9 cellular contexts compared by ENCODE assay signal in the genomic region with DNA sequence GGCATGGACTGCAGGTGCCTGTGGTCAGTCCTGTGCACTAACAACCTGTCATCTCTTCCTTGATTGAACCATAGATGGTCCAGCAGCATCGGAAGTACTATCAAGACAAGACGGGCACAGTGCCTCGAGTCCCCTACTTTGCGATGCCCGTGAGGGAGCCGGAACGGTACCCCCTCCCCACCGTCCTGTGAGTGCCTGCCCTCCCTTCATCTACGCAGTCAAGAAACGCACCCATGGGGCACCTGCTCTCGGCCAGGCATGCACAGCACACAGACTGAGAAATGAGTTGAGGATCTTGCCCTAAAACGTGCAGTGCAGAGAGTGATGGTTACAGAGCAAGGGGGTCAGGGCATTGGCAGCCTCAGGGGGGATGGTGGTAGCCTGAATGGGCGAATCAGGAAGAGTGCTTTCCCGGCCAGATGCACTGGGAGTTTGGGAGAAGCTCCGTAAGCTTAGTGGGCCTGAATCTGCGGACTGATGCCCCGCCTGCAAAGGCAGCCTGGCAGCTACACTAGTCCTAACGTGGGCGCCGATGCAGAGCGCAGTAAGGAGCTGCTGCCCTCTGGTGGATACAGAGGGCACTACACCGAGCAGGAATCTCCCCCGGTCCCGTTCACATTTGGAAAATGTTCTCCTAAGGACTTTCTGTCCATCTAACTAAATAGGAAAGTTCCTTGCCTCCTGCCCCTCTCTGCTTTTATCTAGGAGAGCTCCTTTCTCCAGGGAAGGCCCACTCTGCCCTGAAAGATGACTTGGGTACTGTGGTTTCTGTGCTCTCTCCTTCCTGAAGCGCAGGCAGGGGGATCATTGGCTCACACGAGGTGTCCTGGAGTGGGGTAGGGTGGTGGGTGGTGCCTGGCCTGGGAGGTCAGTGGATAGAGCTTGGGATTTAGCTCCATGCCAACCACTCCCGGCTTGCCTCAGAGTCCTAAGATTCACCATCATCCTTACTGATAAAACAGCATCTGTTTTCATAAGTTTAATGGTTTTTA.
DNase-seq lines count a peak whose midpoint lies in the region; ATAC-seq and TF ChIP-seq lines count a peak whose summit lies in the region.
"Had no signal": no experiment of that assay in that cellular context is flagged by ENCODE, and none has a peak within 500 bp of the region (broad histone marks: within the 10 kb centered on the region; RNA-seq: fewer than 3 reads in every experiment).

No MANE protein-coding gene starts in this region.

- POLR2A ChIA-PET in naive thymus-derived CD8-positive, alpha-beta T cell (lab: Charles Lee) = no interaction called here

- H3K27ac ChIP-seq in HL-60 (replicated peaks) = no peak overlapping the region

- H3K27me3 Mint-ChIP-seq in naive thymus-derived CD8-positive, alpha-beta T cell = peaks cover 0 to 34% (median 13%) of the 10 kb centered on the region in 5 donors
- peaks cover 34 to 58% of the 10 kb centered on the region in 2 donors for H3K27me3 Mint-ChIP-seq in stimulated activated naive B cell treated with anti-CD40 and anti-IgM and Interleukin-4, amounts not matched to agents 10 μg/mL and 1 μg/mL and 100 μg/mL, for 72 hours

- no peaks in the 10 kb centered on the region for H3K36me3 ChIP-seq in NT2/D1 (ENCODE audit: insufficient read depth, insufficient read length, low read length)

- no peak overlapping the region for H3K27ac Mint-ChIP-seq in naive thymus-derived CD8-positive, alpha-beta T cell
- no peak overlapping the region for H3K27ac Mint-ChIP-seq in stimulated activated naive B cell treated with anti-CD40 and anti-IgM and Interleukin-4, amounts not matched to agents 10 μg/mL and 1 μg/mL and 100 μg/mL, for 72 hours
- H3K27ac Mint-ChIP-seq: T-helper 1 cell treated with Interleukin-12 subunit alpha and Interleukin-12 subunit beta and Interleukin-4 antibody, amounts not matched to agents 30 μg/mL and 1 μg/mL, for 36 hours had no signal

- H3K9me3 ChIP-seq in NT2/D1 (ENCODE audit: insufficient read depth, low read length) = no peaks in the 10 kb centered on the region

- H3K27me3 ChIP-seq in HL-60 (ENCODE audit: insufficient read depth, poor library complexity, severe bottlenecking) (peaks cover 16% of the 10 kb centered on the region), NT2/D1 (ENCODE audit: insufficient read depth, insufficient read length) (peaks cover 18% of the 10 kb centered on the region)

- peaks cover 18% of the 10 kb centered on the region for H3K4me1 ChIP-seq in NT2/D1 (ENCODE audit: insufficient read depth, insufficient read length)

- H3K9ac ChIP-seq in NT2/D1 (ENCODE audit: insufficient read length, low read depth) = no peak overlapping the region

- H3K4me3 ChIP-seq in HL-60 (replicated peaks; ENCODE audit: insufficient read depth, low read length) = no peak overlapping the region
- H3K4me3 ChIP-seq in NT2/D1 (ENCODE audit: insufficient read length, low read depth) = no peak overlapping the region

- DNase-seq in COLO668 (lab: John Stamatoyannopoulos, UW; ENCODE audit: unreplicated experiment) = peak; percentile 84
- peak; percentile 22 to 52 for DNase-seq in HL-60 (ENCODE audit: low read depth in 1 of 2, low spot score in 1 of 2)
- DNase-seq in NT2/D1 (ENCODE audit: low read depth, low spot score) = peak; percentile 43
- DNase-seq in activated CD8-positive, alpha-beta memory T cell treated with anti-CD3 and anti-CD28 coated beads, Interleukin-2, amount 50 U/mL, for 24 hours (ENCODE audit: extremely low read depth) = peak; percentile 28
- DNase-seq in naive thymus-derived CD8-positive, alpha-beta T cell = peak; percentile 20 to 74 (median 56)
- peak; percentile 38 for DNase-seq in stimulated activated naive B cell treated with anti-CD40 and anti-IgM and Interleukin-4, amounts not matched to agents 10 μg/mL and 1 μg/mL and 100 μg/mL, for 72 hours

- no peaks in the 10 kb centered on the region for H3K36me3 Mint-ChIP-seq in naive thymus-derived CD8-positive, alpha-beta T cell
- no peaks in the 10 kb centered on the region for H3K36me3 Mint-ChIP-seq in stimulated activated naive B cell treated with anti-CD40 and anti-IgM and Interleukin-4, amounts not matched to agents 10 μg/mL and 1 μg/mL and 100 μg/mL, for 72 hours

- peak; percentile 98 for TF ChIP-seq CTCF in HL-60 (IDR thresholded peaks at IDR 0.05; ENCODE audit: insufficient read depth, low read length)

- H3K4me3 Mint-ChIP-seq in naive thymus-derived CD8-positive, alpha-beta T cell = no peak overlapping the region
- H3K4me3 Mint-ChIP-seq in stimulated activated naive B cell treated with anti-CD40 and anti-IgM and Interleukin-4, amounts not matched to agents 10 μg/mL and 1 μg/mL and 100 μg/mL, for 72 hours = no peak overlapping the region
- H3K4me3 Mint-ChIP-seq: T-helper 1 cell treated with Interleukin-12 subunit alpha and Interleukin-12 subunit beta and Interleukin-4 antibody, amounts not matched to agents 30 μg/mL and 1 μg/mL, for 36 hours had no signal

- H3K9me3 Mint-ChIP-seq in naive thymus-derived CD8-positive, alpha-beta T cell = no peaks in the 10 kb centered on the region
- no peaks in the 10 kb centered on the region for H3K9me3 Mint-ChIP-seq in stimulated activated naive B cell treated with anti-CD40 and anti-IgM and Interleukin-4, amounts not matched to agents 10 μg/mL and 1 μg/mL and 100 μg/mL, for 72 hours
- H3K9me3 Mint-ChIP-seq: T-helper 1 cell treated with Interleukin-12 subunit alpha and Interleukin-12 subunit beta and Interleukin-4 antibody, amounts not matched to agents 30 μg/mL and 1 μg/mL, for 36 hours had no signal

- H3K4me1 Mint-ChIP-seq in naive thymus-derived CD8-positive, alpha-beta T cell = no peaks in the 10 kb centered on the region
- peaks cover 0 to 3% of the 10 kb centered on the region in 2 donors for H3K4me1 Mint-ChIP-seq in stimulated activated naive B cell treated with anti-CD40 and anti-IgM and Interleukin-4, amounts not matched to agents 10 μg/mL and 1 μg/mL and 100 μg/mL, for 72 hours

- ATAC-seq in esophagus mucosa (peak; percentile 86), HG03442 (IDR thresholded peaks at IDR 0.05; ENCODE audit: unreplicated experiment) (no peak)
- peak; percentile 78 to 91 for ATAC-seq in naive thymus-derived CD8-positive, alpha-beta T cell
- ATAC-seq in stimulated activated naive B cell treated with anti-CD40 and anti-IgM and Interleukin-4, amounts not matched to agents 10 μg/mL and 1 μg/mL and 100 μg/mL, for 72 hours (replicated peaks) = peak; percentile 79 to 85

Comparison
In these comparisons a context has a peak if more than half of its experiments do, and no peak if none do; other contexts are left out.
1. DNase-seq: peak in every context shown above with its lines; median percentile 84 in COLO668; 56 in naive thymus-derived CD8-positive, alpha-beta T cell; 43 in NT2/D1; 38 in stimulated activated naive B cell treated with anti-CD40 and anti-IgM and Interleukin-4, amounts not matched to agents 10 μg/mL and 1 μg/mL and 100 μg/mL, for 72 hours; 37 in HL-60; 28 in activated CD8-positive, alpha-beta memory T cell treated with anti-CD3 and anti-CD28 coated beads, Interleukin-2, amount 50 U/mL, for 24 hours.